In the genomic region with DNA sequence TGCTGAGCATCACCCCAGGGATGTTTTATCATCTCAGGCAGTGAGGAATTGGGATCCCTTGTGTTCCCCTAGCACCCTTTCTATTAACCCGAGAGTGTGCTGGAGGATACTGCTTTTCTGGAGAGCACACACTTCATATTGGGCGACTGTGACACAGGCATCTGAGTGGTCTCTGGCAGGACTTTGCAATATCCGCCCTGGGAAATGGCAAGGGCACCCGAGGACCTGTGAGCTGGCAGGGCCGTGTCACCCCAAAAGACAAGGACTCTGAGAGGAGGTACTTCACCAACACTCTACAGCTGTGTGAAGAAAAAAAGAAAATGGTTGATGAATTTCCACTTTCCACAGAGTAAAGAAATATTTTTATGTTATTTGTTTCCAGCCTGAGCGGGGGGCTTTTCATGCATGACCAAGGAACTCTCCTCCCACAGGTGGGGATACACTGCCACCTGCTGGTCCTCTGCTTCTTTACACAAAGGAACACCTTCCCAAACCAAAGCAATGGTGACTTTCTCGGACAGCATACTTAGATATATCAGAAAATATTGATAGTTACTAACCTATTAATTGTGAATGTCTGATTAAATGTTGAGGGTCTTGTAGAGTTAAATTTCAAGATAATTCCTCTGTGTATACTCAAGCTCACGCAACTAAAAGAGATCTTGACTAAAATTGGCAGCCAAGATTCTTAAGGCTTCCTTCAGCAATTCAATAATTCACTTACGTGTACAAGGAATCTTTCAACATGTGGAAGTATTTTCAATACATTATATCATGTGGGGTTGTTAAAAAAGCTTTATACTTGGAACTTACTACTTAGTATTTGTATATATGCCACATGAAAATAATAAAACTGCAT, we compare ENCODE assay signal across 1 cellular context.
TF ChIP-seq lines count a peak whose summit lies in the region.

No MANE protein-coding gene starts in this region.

TF ChIP-seq in HepG2, 621 proteins besides CTCF, POLR2A, EP300 and RAD21 (continued from another document):
- TF ChIP-seq SMAD3 (CRISPR knock-in tag; IDR thresholded peaks at IDR 0.05) (peak; percentile 60; the same call in 1 of the 2 replicates), RXRB (CRISPR knock-in tag; IDR thresholded peaks at IDR 0.05; ENCODE audit: borderline replicate concordance) (0 out of 2 replicates have a peak, but pooled peaks have one; percentile 23), IRF2 (CRISPR knock-in tag; IDR thresholded peaks at IDR 0.05) (0 out of 2 replicates have a peak, but pooled peaks have one; percentile 45), FIP1L1 (IDR thresholded peaks at IDR 0.05; ENCODE audit: borderline replicate concordance, insufficient read depth, low read depth, low read length) (no peak), ZNF766 (CRISPR knock-in tag; IDR thresholded peaks at IDR 0.05; ENCODE audit: borderline replicate concordance) (no peak), HOXA7 (CRISPR knock-in tag; IDR thresholded peaks at IDR 0.05) (no peak), GFI1 (CRISPR knock-in tag; IDR thresholded peaks at IDR 0.05; ENCODE audit: borderline replicate concordance) (no peak), ZNF350 (CRISPR knock-in tag; IDR thresholded peaks at IDR 0.05; ENCODE audit: borderline replicate concordance, low read depth) (no peak), SP5 (CRISPR knock-in tag; IDR thresholded peaks at IDR 0.05; ENCODE audit: borderline replicate concordance, low read depth) (no peak), KDM1A (CRISPR knock-in tag; IDR thresholded peaks at IDR 0.05) (no peak), TCF7L2 (IDR thresholded peaks at IDR 0.05; ENCODE audit: low read depth, low read length) (no peak), RBM39 (IDR thresholded peaks at IDR 0.05; ENCODE audit: low read depth, low read length, poor library complexity, severe bottlenecking) (no peak), KLF11 (CRISPR knock-in tag; IDR thresholded peaks at IDR 0.05) (no peak), SRY (CRISPR knock-in tag; IDR thresholded peaks at IDR 0.05) (no peak), SMC3 (IDR thresholded peaks at IDR 0.05; ENCODE audit: low read length) (peak; percentile 90)
- TF ChIP-seq, protein P1, sequence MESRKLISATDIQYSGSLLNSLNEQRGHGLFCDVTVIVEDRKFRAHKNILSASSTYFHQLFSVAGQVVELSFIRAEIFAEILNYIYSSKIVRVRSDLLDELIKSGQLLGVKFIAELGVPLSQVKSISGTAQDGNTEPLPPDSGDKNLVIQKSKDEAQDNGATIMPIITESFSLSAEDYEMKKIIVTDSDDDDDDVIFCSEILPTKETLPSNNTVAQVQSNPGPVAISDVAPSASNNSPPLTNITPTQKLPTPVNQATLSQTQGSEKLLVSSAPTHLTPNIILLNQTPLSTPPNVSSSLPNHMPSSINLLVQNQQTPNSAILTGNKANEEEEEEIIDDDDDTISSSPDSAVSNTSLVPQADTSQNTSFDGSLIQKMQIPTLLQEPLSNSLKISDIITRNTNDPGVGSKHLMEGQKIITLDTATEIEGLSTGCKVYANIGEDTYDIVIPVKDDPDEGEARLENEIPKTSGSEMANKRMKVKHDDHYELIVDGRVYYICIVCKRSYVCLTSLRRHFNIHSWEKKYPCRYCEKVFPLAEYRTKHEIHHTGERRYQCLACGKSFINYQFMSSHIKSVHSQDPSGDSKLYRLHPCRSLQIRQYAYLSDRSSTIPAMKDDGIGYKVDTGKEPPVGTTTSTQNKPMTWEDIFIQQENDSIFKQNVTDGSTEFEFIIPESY (CRISPR knock-in tag; IDR thresholded peaks at IDR 0.05): no peak
